Comparison of ENCODE assay signal across 8 cellular contexts in the genomic region with DNA sequence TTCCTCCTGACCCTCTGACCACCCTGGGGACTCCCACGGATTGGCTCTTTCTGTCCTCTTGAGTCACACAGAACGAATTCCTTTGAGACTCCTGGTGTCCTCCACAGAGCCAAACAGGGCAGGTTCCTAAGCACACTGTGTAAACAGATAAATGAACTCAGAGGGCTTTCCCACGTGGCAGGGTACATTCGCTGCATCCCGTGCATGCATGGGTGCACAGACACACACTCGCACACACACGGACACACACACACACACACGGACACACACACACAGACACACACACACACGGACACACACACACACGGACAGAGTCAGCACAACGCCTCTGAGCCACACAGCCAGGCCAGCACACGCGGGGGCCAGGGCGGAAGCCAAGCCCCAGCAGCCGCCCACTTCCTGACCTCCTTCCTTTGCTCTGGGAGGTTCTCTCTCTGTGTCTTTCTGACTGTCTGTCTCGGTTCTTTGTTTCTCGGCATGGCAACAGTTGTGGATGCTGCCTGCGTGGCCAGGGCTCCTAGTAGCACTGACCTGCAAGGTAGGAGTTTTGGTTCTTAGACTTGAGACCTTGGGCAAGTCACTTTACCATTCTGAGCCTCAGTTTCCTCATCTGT. TPM values are rescaled to one million over a fixed set of nuclear protein-coding genes. Genes with fewer than 3 reads are reported as not detected.
DNase-seq lines count a peak whose midpoint lies in the region; ATAC-seq and TF ChIP-seq lines count a peak whose summit lies in the region.

No MANE protein-coding gene starts in this region.

- CTCF ChIA-PET in activated CD4-positive, alpha-beta T cell treated with anti-CD3 and anti-CD28 coated beads for 36 hours (lab: Charles Lee): interaction anchor here (0.6 to 1.0 kb wide), 4 partner anchors 10 to 43 kb away, joined by 3 to 5 read pairs (median 3); no protein-coding TSS in a partner anchor
- CTCF ChIA-PET in A673 (lab: Charles Lee): no interaction called here

- H3K9me3 Mint-ChIP-seq in IgD-negative memory B cell: no peaks in the 10 kb centered on the region
- no peaks in the 10 kb centered on the region for H3K9me3 Mint-ChIP-seq in activated CD4-positive, alpha-beta T cell treated with anti-CD3 and anti-CD28 coated beads for 36 hours (ENCODE audit: low read depth)
- H3K9me3 Mint-ChIP-seq in endothelial cell (ENCODE audit: unreplicated experiment): no peaks in the 10 kb centered on the region
- no peaks in the 10 kb centered on the region for H3K9me3 Mint-ChIP-seq in nephron progenitor cell

- H3K4me1 ChIP-seq in DND-41 (ENCODE audit: insufficient read depth, low read length) (peaks cover 42% of the 10 kb centered on the region), thyroid gland (peaks cover 0 to 24% of the 10 kb centered on the region in 2 donors), A673 (ENCODE audit: insufficient read depth, low read length, poor library complexity, severe bottlenecking) (no peaks in the 10 kb centered on the region)

- peak overlapping the region; percentile 82 for H2AFZ ChIP-seq in DND-41 (ENCODE audit: low read depth, low read length)

- TF ChIP-seq CTCF in DND-41 (IDR thresholded peaks at IDR 0.05; ENCODE audit: borderline replicate concordance, extremely low read depth, low read length, poor library complexity, severe bottlenecking) (no peak), endothelial cell (IDR thresholded peaks at IDR 0.05; ENCODE audit: unreplicated experiment) (no peak), nephron progenitor cell (IDR thresholded peaks at IDR 0.05) (no peak), thyroid gland (IDR thresholded peaks at IDR 0.05) (no peak), A673 (conservative IDR thresholded peaks at IDR 0.05; ENCODE audit: low read depth, low read length) (no peak)

- H3K4me3 ChIP-seq in DND-41 (ENCODE audit: low read depth in 1 of 2, low read length in 2 of 2) (peak overlapping the region; percentile 65 to 78), thyroid gland (replicated peaks in 1 of 3) (peak overlapping the region in 2 of 3 donors; percentile 13 to 42), A673 (ENCODE audit: low read depth, low read length, poor library complexity, severe bottlenecking) (no peak overlapping the region)

- H3K4me2 ChIP-seq in DND-41 (ENCODE audit: insufficient read depth, low read length): peak overlapping the region; percentile 86

- H3K36me3 Mint-ChIP-seq in IgD-negative memory B cell: peaks cover 7% of the 10 kb centered on the region
- peaks cover 25% of the 10 kb centered on the region for H3K36me3 Mint-ChIP-seq in activated CD4-positive, alpha-beta T cell treated with anti-CD3 and anti-CD28 coated beads for 36 hours (ENCODE audit: low read depth)
- H3K36me3 Mint-ChIP-seq in endothelial cell (ENCODE audit: low read depth, unreplicated experiment): no peaks in the 10 kb centered on the region
- no peaks in the 10 kb centered on the region for H3K36me3 Mint-ChIP-seq in nephron progenitor cell (ENCODE audit: low read depth)

- H3K4me1 Mint-ChIP-seq in IgD-negative memory B cell: peaks cover 23 to 40% (median 30%) of the 10 kb centered on the region in 3 donors
- H3K4me1 Mint-ChIP-seq in activated CD4-positive, alpha-beta T cell treated with anti-CD3 and anti-CD28 coated beads for 36 hours: peaks cover 57% of the 10 kb centered on the region
- H3K4me1 Mint-ChIP-seq in endothelial cell (ENCODE audit: unreplicated experiment): peaks cover 17% of the 10 kb centered on the region
- peaks cover 57% of the 10 kb centered on the region for H3K4me1 Mint-ChIP-seq in nephron progenitor cell

- H3K27ac ChIP-seq in DND-41 (ENCODE audit: low read length) (peak overlapping the region; percentile 99), thyroid gland (peak overlapping the region; percentile 36 to 37 (median 37)), A673 (ENCODE audit: low read depth, low read length, poor library complexity, severe bottlenecking) (no peak overlapping the region)

- H3K9ac ChIP-seq in DND-41 (ENCODE audit: low read depth, low read length): peak overlapping the region; percentile 96

- ATAC-seq in DND-41 (ENCODE audit: insufficient read depth, low read depth): peak; percentile 76
- peak; percentile 68 for ATAC-seq in GM21526 (IDR thresholded peaks at IDR 0.05; ENCODE audit: low FRiP score, unreplicated experiment)
- peak; percentile 76 for ATAC-seq in activated CD4-positive, alpha-beta T cell treated with anti-CD3 and anti-CD28 coated beads for 36 hours

- BruUV-seq in A673 (replicated peaks; lab: Mats Ljungman, UMichigan): no TSS peak

- 19 to 35% methylated on average over 10 to 12 of the region's 18 CpGs for WGBS in thyroid gland, 2 donors

- H3K36me3 ChIP-seq in DND-41 (ENCODE audit: insufficient read depth, low read length) (peaks cover 10% of the 10 kb centered on the region; the same call in 1 of the 2 replicates), thyroid gland (no peaks in the 10 kb centered on the region), A673 (ENCODE audit: insufficient read depth, low read length, poor library complexity, severe bottlenecking) (no peaks in the 10 kb centered on the region)

- H3K27me3 ChIP-seq in DND-41 (ENCODE audit: insufficient read depth, low read length, poor library complexity) (no peaks in the 10 kb centered on the region), thyroid gland (no peaks in the 10 kb centered on the region), A673 (replicated peaks; ENCODE audit: insufficient read depth, low read depth, low read length, poor library complexity) (peaks cover 51% of the 10 kb centered on the region)

- H3K79me2 ChIP-seq in DND-41 (ENCODE audit: insufficient read depth, low read length): peaks cover 69% of the 10 kb centered on the region

- no peaks in the 10 kb centered on the region for H3K9me3 ChIP-seq in DND-41 (ENCODE audit: insufficient read depth, low read length, severe bottlenecking)
- H3K9me3 ChIP-seq in thyroid gland: no peaks in the 10 kb centered on the region
- no peaks in the 10 kb centered on the region for H3K9me3 ChIP-seq in A673 (ENCODE audit: low read depth, low read length, poor library complexity, severe bottlenecking)

- TF ChIP-seq POLR2A in thyroid gland (IDR thresholded peaks at IDR 0.05): no peak

- H3K4me3 Mint-ChIP-seq in IgD-negative memory B cell (peak overlapping the region; percentile 71 to 96 (median 92)), endothelial cell (ENCODE audit: unreplicated experiment) (peak overlapping the region; percentile 78), nephron progenitor cell (peak overlapping the region; percentile 75)
- peak overlapping the region; percentile 86 for H3K4me3 Mint-ChIP-seq in activated CD4-positive, alpha-beta T cell treated with anti-CD3 and anti-CD28 coated beads for 36 hours

- DNase-seq in DND-41 (peak; percentile 76), endothelial cell (ENCODE audit: low spot score) (peak; percentile 19), nephron progenitor cell (no peak), thyroid gland (peak; percentile 55 to 74), A673 (ENCODE audit: low spot score) (no peak)
- DNase-seq in activated CD4-positive, alpha-beta T cell treated with anti-CD3 and anti-CD28 coated beads for 36 hours: peak; percentile 82

- H3K27ac Mint-ChIP-seq in IgD-negative memory B cell (peak overlapping the region; percentile 78 to 98 (median 95)), endothelial cell (ENCODE audit: unreplicated experiment) (peak overlapping the region; percentile 57), nephron progenitor cell (peak overlapping the region; percentile 56)
- H3K27ac Mint-ChIP-seq in activated CD4-positive, alpha-beta T cell treated with anti-CD3 and anti-CD28 coated beads for 36 hours: peak overlapping the region; percentile 92

- no peaks in the 10 kb centered on the region for H3K27me3 Mint-ChIP-seq in IgD-negative memory B cell
- H3K27me3 Mint-ChIP-seq in activated CD4-positive, alpha-beta T cell treated with anti-CD3 and anti-CD28 coated beads for 36 hours: no peaks in the 10 kb centered on the region
- H3K27me3 Mint-ChIP-seq in endothelial cell (ENCODE audit: unreplicated experiment): peaks cover 7% of the 10 kb centered on the region
- peaks cover 39% of the 10 kb centered on the region for H3K27me3 Mint-ChIP-seq in nephron progenitor cell (ENCODE audit: low read depth, poor library complexity)

- POLR2A ChIA-PET in activated CD4-positive, alpha-beta T cell treated with anti-CD3 and anti-CD28 coated beads for 36 hours (lab: Charles Lee): interaction anchor here (1.0 kb wide), 1 partner anchor 9 kb away, joined by 6 read pairs; no protein-coding TSS in a partner anchor
- POLR2A ChIA-PET in A673 (lab: Charles Lee; ENCODE audit: low non-redundant PET): no interaction called here

- peaks cover 3% of the 10 kb centered on the region; the same call in 1 of the 2 replicates for H4K20me1 ChIP-seq in DND-41 (ENCODE audit: insufficient read depth, low read length)

- intact Hi-C loops in activated CD4-positive, alpha-beta T cell treated with anti-CD3 and anti-CD28 coated beads for 36 hours (cut with DNase I, micrococcal nuclease): loop anchor here (1.0 to 10.0 kb wide), 8 partner anchors 23 to 939 kb away; a partner anchor contains a TSS
- intact Hi-C loops in thyroid gland (cut with DNase I): no loop called here
- intact Hi-C loops in A673 (cut with micrococcal nuclease; ENCODE audit: unreplicated experiment): no loop called here

RNA-seq across cellular contexts. Expression of a gene that starts 0.7 kb away (rescaled TPM):
- polyA plus RNA-seq in IgD-negative memory B cell: 10.1 TPM
- total RNA-seq in activated CD4-positive, alpha-beta T cell treated with anti-CD3 and anti-CD28 coated beads for 36 hours: 10 to 100 TPM; 19.2 to 22.5 TPM
- total RNA-seq in endothelial cell (ENCODE audit: unreplicated experiment) (6.5 TPM), thyroid gland (1 to 10 TPM; 1.2 to 7.9 (median 2.2) TPM), A673 (2021) (0.13 TPM in 1 of 2 replicates, not detected in the other)

Comparison
In these comparisons a context has a peak if more than half of its experiments do, and no peak if none do; other contexts are left out.
1. DNase-seq: peak in DND-41 (single experiment), activated CD4-positive, alpha-beta T cell treated with anti-CD3 and anti-CD28 coated beads for 36 hours (single experiment), endothelial cell (single experiment) and thyroid gland (2 of 2); none in nephron progenitor cell (single experiment) and A673 (single experiment).
2. intact Hi-C loops: an anchor here in activated CD4-positive, alpha-beta T cell treated with anti-CD3 and anti-CD28 coated beads for 36 hours (1.0 to 10.0 kb wide); none called in thyroid gland and A673.
3. Peak in every context shown above with its lines, with median percentiles within 50 percentile points of each other: ATAC-seq, H3K27ac Mint-ChIP-seq and H3K4me3 Mint-ChIP-seq.